ENCODE assay signal across 17 cellular contexts in the genomic region with DNA sequence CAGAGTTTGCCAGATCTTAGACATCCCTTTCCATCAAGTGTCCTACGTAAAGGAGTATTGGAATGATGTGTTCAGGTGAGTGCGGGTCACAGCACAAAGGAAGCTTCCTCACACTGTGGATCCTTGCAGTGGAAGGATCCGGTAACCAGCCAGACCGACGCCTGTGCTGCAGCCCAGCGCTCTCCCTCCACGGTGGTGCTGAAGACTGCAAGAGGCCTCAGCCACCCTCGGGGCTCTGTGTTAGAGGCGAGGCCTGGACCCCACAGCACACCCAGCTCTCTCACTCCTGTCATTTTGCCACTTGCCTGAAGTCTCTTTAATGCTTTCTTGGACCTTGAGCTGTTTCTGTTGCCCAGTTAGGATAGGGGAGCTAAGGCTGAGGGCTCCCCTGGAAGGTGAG. TPM values are rescaled to one million over a fixed set of nuclear protein-coding genes. Genes with fewer than 3 reads are reported as not detected.
DNase-seq lines count a peak whose midpoint lies in the region; ATAC-seq and TF ChIP-seq lines count a peak whose summit lies in the region.
"Had no signal": no experiment of that assay in that cellular context is flagged by ENCODE, and none has a peak within 500 bp of the region (broad histone marks: within the 10 kb centered on the region; RNA-seq: fewer than 3 reads in every experiment).

No MANE protein-coding gene starts in this region.

- H2AFZ ChIP-seq in DND-41 (ENCODE audit: low read depth, low read length) = no peak overlapping the region

- peaks cover 48% of the 10 kb centered on the region for H3K36me3 ChIP-seq in CD4-positive, CD25-positive, alpha-beta regulatory T cell (ENCODE audit: control insufficient read depth, insufficient read depth, low read length)
- peaks cover 70% of the 10 kb centered on the region for H3K36me3 ChIP-seq in DND-41 (ENCODE audit: insufficient read depth, low read length)
- peaks cover 11% of the 10 kb centered on the region for H3K36me3 ChIP-seq in mucosa of descending colon (ENCODE audit: low read depth)

- TF ChIP-seq CTCF in DND-41 (IDR thresholded peaks at IDR 0.05; ENCODE audit: borderline replicate concordance, extremely low read depth, low read length, poor library complexity, severe bottlenecking) (no peak), nephron (IDR thresholded peaks at IDR 0.05; ENCODE audit: unreplicated experiment in 3 of 3) (no peak), MCF 10A (IDR thresholded peaks at IDR 0.05; ENCODE audit: unreplicated experiment) (no peak), mucosa of descending colon (IDR thresholded peaks at IDR 0.05) (no peak)

- no peak for ATAC-seq in CD4-positive, CD25-positive, alpha-beta regulatory T cell (ENCODE audit: low read depth in 2 of 2)
- no peak for ATAC-seq in DND-41 (ENCODE audit: insufficient read depth, low read depth)
- no peak for ATAC-seq in activated T-helper 17 cell treated with anti-CD3 and anti-CD28 coated beads, Interleukin-2, amount 50 U/mL, for 72 hours (replicated peaks)
- ATAC-seq in mucosa of descending colon = no peak
- ATAC-seq in GM21447 (IDR thresholded peaks at IDR 0.05; ENCODE audit: unreplicated experiment) = no peak

- H3K27ac ChIP-seq in CD4-positive, CD25-positive, alpha-beta regulatory T cell (ENCODE audit: insufficient read depth, low read length, poor library complexity, severe bottlenecking) = no peak overlapping the region
- no peak overlapping the region for H3K27ac ChIP-seq in DND-41 (ENCODE audit: low read length)
- H3K27ac ChIP-seq: thoracic aorta had no signal

- CTCF ChIA-PET in MCF 10A (lab: Yijun Ruan, JAX) = interaction anchor here (0.8 kb wide), 1 partner anchor 421 kb away, joined by 4 read pairs; no protein-coding TSS in a partner anchor

- no peaks in the 10 kb centered on the region for H3K9me3 Mint-ChIP-seq in CD4-positive, CD25-positive, alpha-beta regulatory T cell
- no peaks in the 10 kb centered on the region for H3K9me3 Mint-ChIP-seq in activated T-helper 17 cell treated with anti-CD3 and anti-CD28 coated beads, Interleukin-2, amount 50 U/mL, for 72 hours
- no peaks in the 10 kb centered on the region for H3K9me3 Mint-ChIP-seq in nephron
- no peaks in the 10 kb centered on the region for H3K9me3 Mint-ChIP-seq in MCF 10A (ENCODE audit: unreplicated experiment)

- H3K4me1 ChIP-seq in CD4-positive, CD25-positive, alpha-beta regulatory T cell (ENCODE audit: control insufficient read depth, insufficient read depth, low read length, poor library complexity, severe bottlenecking) = peaks cover 17% of the 10 kb centered on the region
- peaks cover 25% of the 10 kb centered on the region for H3K4me1 ChIP-seq in DND-41 (ENCODE audit: insufficient read depth, low read length)
- H3K4me1 ChIP-seq in mucosa of descending colon (ENCODE audit: low read depth) = peaks cover 8% of the 10 kb centered on the region

- no TSS peak for BruUV-seq in MCF 10A (replicated peaks; lab: Mats Ljungman, UMichigan)

- H3K9me3 ChIP-seq in CD4-positive, CD25-positive, alpha-beta regulatory T cell (ENCODE audit: control insufficient read depth in 2 of 2, low read length in 2 of 2) = no peaks in the 10 kb centered on the region
- no peaks in the 10 kb centered on the region for H3K9me3 ChIP-seq in DND-41 (ENCODE audit: insufficient read depth, low read length, severe bottlenecking)
- no peaks in the 10 kb centered on the region for H3K9me3 ChIP-seq in mucosa of descending colon
- H3K9me3 ChIP-seq: MG63, thoracic aorta had no signal

- no peak overlapping the region for H3K9ac ChIP-seq in DND-41 (ENCODE audit: low read depth, low read length)

- H3K36me3 Mint-ChIP-seq in CD4-positive, CD25-positive, alpha-beta regulatory T cell = peaks cover 41% of the 10 kb centered on the region
- peaks cover 67% of the 10 kb centered on the region for H3K36me3 Mint-ChIP-seq in activated T-helper 17 cell treated with anti-CD3 and anti-CD28 coated beads, Interleukin-2, amount 50 U/mL, for 72 hours (ENCODE audit: low read depth)
- H3K36me3 Mint-ChIP-seq in nephron (ENCODE audit: low read depth) (peaks cover 47% of the 10 kb centered on the region), MCF 10A (ENCODE audit: insufficient read depth, unreplicated experiment) (peaks cover 61% of the 10 kb centered on the region)

- H3K79me2 ChIP-seq in DND-41 (ENCODE audit: insufficient read depth, low read length) = peaks cover 52% of the 10 kb centered on the region

- POLR2A ChIA-PET in MCF 10A (lab: Yijun Ruan, JAX) = no interaction called here

- no peak for DNase-seq in CD4-positive, CD25-positive, alpha-beta regulatory T cell
- DNase-seq in DND-41 = no peak
- no peak for DNase-seq in MCF 10A (ENCODE audit: unreplicated experiment)
- DNase-seq in mucosa of descending colon = no peak
- DNase-seq: amniotic stem cell, erythroblast, foreskin melanocyte, HCEC 1CT, hypothalamus, MG63, NCI-H146, nucleus accumbens, Right ventricle myocardium superior had no signal

- no peaks in the 10 kb centered on the region for H3K27me3 ChIP-seq in CD4-positive, CD25-positive, alpha-beta regulatory T cell (ENCODE audit: control insufficient read depth, insufficient read depth, low read length)
- H3K27me3 ChIP-seq in DND-41 (ENCODE audit: insufficient read depth, low read length, poor library complexity) = no peaks in the 10 kb centered on the region
- H3K27me3 ChIP-seq: MG63 had no signal

- H3K4me3 ChIP-seq in CD4-positive, CD25-positive, alpha-beta regulatory T cell (ENCODE audit: low read depth, low read length) = no peak overlapping the region
- H3K4me3 ChIP-seq in DND-41 (ENCODE audit: low read depth in 1 of 2, low read length in 2 of 2) (no peak overlapping the region), mucosa of descending colon (no peak overlapping the region)
- H3K4me3 ChIP-seq: thoracic aorta had no signal

- H3K4me2 ChIP-seq in DND-41 (ENCODE audit: insufficient read depth, low read length) = peak overlapping the region; percentile 83; the same call in 1 of the 2 replicates

- H4K20me1 ChIP-seq in DND-41 (ENCODE audit: insufficient read depth, low read length) = peaks cover 23% of the 10 kb centered on the region; the same call in 1 of the 2 replicates

- no peaks in the 10 kb centered on the region for H3K27me3 Mint-ChIP-seq in CD4-positive, CD25-positive, alpha-beta regulatory T cell
- H3K27me3 Mint-ChIP-seq in activated T-helper 17 cell treated with anti-CD3 and anti-CD28 coated beads, Interleukin-2, amount 50 U/mL, for 72 hours = no peaks in the 10 kb centered on the region
- H3K27me3 Mint-ChIP-seq in nephron (ENCODE audit: low read depth) = no peaks in the 10 kb centered on the region
- H3K27me3 Mint-ChIP-seq in MCF 10A (ENCODE audit: insufficient read depth, unreplicated experiment) = no peaks in the 10 kb centered on the region

- intact Hi-C loops in MCF 10A (cut with micrococcal nuclease) = no loop called here
- intact Hi-C loops in mucosa of descending colon (cut with DNase I, micrococcal nuclease) = no loop called here

- peaks cover 5 to 55% (median 29%) of the 10 kb centered on the region in 4 donors for H3K4me1 Mint-ChIP-seq in CD4-positive, CD25-positive, alpha-beta regulatory T cell
- peaks cover 29% of the 10 kb centered on the region for H3K4me1 Mint-ChIP-seq in activated T-helper 17 cell treated with anti-CD3 and anti-CD28 coated beads, Interleukin-2, amount 50 U/mL, for 72 hours
- H3K4me1 Mint-ChIP-seq in nephron = peaks cover 21% of the 10 kb centered on the region
- peaks cover 14% of the 10 kb centered on the region for H3K4me1 Mint-ChIP-seq in MCF 10A (ENCODE audit: insufficient read depth, unreplicated experiment)

- peak overlapping the region in 3 of 4 donors; percentile 44 to 95 (median 88) for H3K4me3 Mint-ChIP-seq in CD4-positive, CD25-positive, alpha-beta regulatory T cell
- H3K4me3 Mint-ChIP-seq in activated T-helper 17 cell treated with anti-CD3 and anti-CD28 coated beads, Interleukin-2, amount 50 U/mL, for 72 hours = peak overlapping the region; percentile 95
- H3K4me3 Mint-ChIP-seq in nephron (peak overlapping the region; percentile 52 to 98 (median 75)), MCF 10A (ENCODE audit: unreplicated experiment) (no peak overlapping the region)

- peak overlapping the region in 1 of 3 donors; percentile 49 for H3K27ac Mint-ChIP-seq in CD4-positive, CD25-positive, alpha-beta regulatory T cell
- peak overlapping the region; percentile 67 for H3K27ac Mint-ChIP-seq in activated T-helper 17 cell treated with anti-CD3 and anti-CD28 coated beads, Interleukin-2, amount 50 U/mL, for 72 hours
- H3K27ac Mint-ChIP-seq in nephron (no peak overlapping the region), MCF 10A (ENCODE audit: low read depth, unreplicated experiment) (no peak overlapping the region)

RNA-seq across cellular contexts. Expression of a gene that starts 2.4 kb away (rescaled TPM):
- 63.3 TPM for total RNA-seq in CD4-positive, CD25-positive, alpha-beta regulatory T cell
- 10 to 100 TPM; 11.0 to 17.8 (median 16.4) TPM for polyA plus RNA-seq in CD4-positive, CD25-positive, alpha-beta regulatory T cell
- 10 to 100 TPM; 92.0 to 92.2 TPM for total RNA-seq in activated T-helper 17 cell treated with anti-CD3 and anti-CD28 coated beads, Interleukin-2, amount 50 U/mL, for 72 hours
- 46.6 and 48.7 TPM in 2 replicates for total RNA-seq in MCF 10A (2022)
- total RNA-seq in mucosa of descending colon = 10 to 100 TPM; 40.5 to 41.5 (median 41.2) TPM

RNA-seq across cellular contexts. Expression of a gene that starts 41.2 kb away (rescaled TPM):
- total RNA-seq in CD4-positive, CD25-positive, alpha-beta regulatory T cell = 1.3 TPM
- under 1 TPM in 3 of 4 donors, not detected in 1; 0.17 to 0.73 (median 0.21) TPM for polyA plus RNA-seq in CD4-positive, CD25-positive, alpha-beta regulatory T cell
- total RNA-seq in activated T-helper 17 cell treated with anti-CD3 and anti-CD28 coated beads, Interleukin-2, amount 50 U/mL, for 72 hours = 10 to 100 TPM; 36.9 to 62.1 TPM
- total RNA-seq in MCF 10A (2022) = 12.7 and 19.9 TPM in 2 replicates
- 10 to 100 TPM in 1 of 3 donors, 1 to 10 TPM in 2; 1.6 to 10.9 (median 3.6) TPM for total RNA-seq in mucosa of descending colon
